Comparison of ENCODE assay signal across 1 cellular context in the genomic region with DNA sequence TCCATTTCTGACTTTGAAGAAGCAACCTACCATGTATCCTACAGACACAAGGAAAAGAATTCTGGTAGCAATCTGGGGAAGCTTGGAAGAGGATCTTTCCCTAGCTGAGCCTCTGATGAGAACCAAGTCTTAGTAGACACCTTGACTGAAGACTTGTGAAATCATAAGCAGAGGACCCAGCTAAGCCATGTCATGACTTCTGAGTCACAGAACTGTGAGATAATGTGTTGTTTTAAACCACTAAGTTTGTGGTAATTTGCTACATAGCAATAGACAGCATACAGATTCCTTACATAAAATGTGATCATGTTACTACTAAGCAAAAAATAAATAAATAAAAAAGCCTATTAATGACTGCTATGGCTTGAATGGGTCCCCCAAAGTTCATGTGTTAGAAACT.
TF ChIP-seq lines count a peak whose summit lies in the region.

No MANE protein-coding gene starts in this region.

TF ChIP-seq in SK-N-SH treated with all-trans-retinoic acid at 6 μM for 48 hours, 23 proteins besides CTCF, POLR2A, EP300 and RAD21 (continued from another document):
- TF ChIP-seq, protein P1, sequence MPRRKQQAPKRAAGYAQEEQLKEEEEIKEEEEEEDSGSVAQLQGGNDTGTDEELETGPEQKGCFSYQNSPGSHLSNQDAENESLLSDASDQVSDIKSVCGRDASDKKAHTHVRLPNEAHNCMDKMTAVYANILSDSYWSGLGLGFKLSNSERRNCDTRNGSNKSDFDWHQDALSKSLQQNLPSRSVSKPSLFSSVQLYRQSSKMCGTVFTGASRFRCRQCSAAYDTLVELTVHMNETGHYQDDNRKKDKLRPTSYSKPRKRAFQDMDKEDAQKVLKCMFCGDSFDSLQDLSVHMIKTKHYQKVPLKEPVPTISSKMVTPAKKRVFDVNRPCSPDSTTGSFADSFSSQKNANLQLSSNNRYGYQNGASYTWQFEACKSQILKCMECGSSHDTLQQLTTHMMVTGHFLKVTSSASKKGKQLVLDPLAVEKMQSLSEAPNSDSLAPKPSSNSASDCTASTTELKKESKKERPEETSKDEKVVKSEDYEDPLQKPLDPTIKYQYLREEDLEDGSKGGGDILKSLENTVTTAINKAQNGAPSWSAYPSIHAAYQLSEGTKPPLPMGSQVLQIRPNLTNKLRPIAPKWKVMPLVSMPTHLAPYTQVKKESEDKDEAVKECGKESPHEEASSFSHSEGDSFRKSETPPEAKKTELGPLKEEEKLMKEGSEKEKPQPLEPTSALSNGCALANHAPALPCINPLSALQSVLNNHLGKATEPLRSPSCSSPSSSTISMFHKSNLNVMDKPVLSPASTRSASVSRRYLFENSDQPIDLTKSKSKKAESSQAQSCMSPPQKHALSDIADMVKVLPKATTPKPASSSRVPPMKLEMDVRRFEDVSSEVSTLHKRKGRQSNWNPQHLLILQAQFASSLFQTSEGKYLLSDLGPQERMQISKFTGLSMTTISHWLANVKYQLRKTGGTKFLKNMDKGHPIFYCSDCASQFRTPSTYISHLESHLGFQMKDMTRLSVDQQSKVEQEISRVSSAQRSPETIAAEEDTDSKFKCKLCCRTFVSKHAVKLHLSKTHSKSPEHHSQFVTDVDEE (CRISPR knock-in tag; IDR thresholded peaks at IDR 0.05): no peak
- TF ChIP-seq, protein P2, sequence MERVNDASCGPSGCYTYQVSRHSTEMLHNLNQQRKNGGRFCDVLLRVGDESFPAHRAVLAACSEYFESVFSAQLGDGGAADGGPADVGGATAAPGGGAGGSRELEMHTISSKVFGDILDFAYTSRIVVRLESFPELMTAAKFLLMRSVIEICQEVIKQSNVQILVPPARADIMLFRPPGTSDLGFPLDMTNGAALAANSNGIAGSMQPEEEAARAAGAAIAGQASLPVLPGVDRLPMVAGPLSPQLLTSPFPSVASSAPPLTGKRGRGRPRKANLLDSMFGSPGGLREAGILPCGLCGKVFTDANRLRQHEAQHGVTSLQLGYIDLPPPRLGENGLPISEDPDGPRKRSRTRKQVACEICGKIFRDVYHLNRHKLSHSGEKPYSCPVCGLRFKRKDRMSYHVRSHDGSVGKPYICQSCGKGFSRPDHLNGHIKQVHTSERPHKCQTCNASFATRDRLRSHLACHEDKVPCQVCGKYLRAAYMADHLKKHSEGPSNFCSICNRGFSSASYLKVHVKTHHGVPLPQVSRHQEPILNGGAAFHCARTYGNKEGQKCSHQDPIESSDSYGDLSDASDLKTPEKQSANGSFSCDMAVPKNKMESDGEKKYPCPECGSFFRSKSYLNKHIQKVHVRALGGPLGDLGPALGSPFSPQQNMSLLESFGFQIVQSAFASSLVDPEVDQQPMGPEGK (CRISPR knock-in tag; IDR thresholded peaks at IDR 0.05; ENCODE audit: borderline replicate concordance): no peak
- TF ChIP-seq ZFP30 (CRISPR knock-in tag; IDR thresholded peaks at IDR 0.05) (no peak), ARNTL (CRISPR knock-in tag; IDR thresholded peaks at IDR 0.05; ENCODE audit: borderline replicate concordance, low read depth) (no peak), CSDC2 (CRISPR knock-in tag; IDR thresholded peaks at IDR 0.05) (no peak), PPARA (CRISPR knock-in tag; IDR thresholded peaks at IDR 0.05; ENCODE audit: borderline replicate concordance) (no peak)
- TF ChIP-seq, protein P3, sequence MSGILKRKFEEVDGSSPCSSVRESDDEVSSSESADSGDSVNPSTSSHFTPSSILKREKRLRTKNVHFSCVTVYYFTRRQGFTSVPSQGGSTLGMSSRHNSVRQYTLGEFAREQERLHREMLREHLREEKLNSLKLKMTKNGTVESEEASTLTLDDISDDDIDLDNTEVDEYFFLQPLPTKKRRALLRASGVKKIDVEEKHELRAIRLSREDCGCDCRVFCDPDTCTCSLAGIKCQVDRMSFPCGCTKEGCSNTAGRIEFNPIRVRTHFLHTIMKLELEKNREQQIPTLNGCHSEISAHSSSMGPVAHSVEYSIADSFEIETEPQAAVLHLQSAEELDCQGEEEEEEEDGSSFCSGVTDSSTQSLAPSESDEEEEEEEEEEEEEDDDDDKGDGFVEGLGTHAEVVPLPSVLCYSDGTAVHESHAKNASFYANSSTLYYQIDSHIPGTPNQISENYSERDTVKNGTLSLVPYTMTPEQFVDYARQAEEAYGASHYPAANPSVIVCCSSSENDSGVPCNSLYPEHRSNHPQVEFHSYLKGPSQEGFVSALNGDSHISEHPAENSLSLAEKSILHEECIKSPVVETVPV (CRISPR knock-in tag; IDR thresholded peaks at IDR 0.05): no peak
TF ChIP-seq in SK-N-SH treated with all-trans-retinoic acid at 6 μM for 48 hours: peak in this region for 0.
